8 cellular contexts compared by ENCODE assay signal in the genomic region with DNA sequence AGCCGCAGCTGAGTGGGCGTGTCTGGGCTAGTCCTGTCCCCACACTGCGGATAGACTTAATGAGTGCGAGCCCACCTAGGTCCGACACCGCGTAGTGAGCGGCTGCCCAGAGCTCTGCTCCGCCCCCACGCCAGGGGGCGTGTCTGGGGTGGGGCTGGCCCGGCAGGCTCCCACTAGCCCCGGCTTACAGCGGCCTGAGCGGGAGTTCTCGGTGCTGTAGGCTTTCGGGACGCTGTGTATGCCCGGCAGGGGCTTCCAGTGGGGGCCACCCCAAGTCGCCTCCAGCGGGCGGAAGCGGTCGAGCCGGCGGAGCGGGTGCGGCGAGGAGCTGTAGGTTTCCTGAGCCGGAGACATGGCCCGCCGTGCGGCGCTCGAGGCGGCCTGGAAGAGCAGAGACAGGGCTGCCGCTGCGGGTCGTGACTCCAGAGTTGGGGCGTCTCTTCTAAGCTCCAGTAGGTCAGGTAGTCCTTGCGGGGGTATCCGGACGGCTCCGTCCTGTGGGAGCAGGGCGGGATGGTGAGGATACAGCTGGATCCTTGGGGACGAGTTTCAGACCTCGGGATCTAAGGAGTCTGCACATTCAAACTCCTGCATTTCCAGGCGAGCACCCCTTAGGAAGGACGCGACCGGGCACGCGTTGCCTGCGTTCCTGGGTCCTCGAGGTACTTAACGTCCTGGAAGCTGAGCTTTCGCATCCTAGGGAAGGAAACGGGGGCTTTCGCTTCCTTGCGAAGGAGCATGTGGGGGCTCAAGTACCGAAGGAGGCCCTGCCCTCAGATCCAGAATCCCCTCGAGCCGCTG. TPM values are rescaled to one million over a fixed set of nuclear protein-coding genes. Genes with fewer than 3 reads are reported as not detected.
DNase-seq lines count a peak whose midpoint lies in the region; ATAC-seq and TF ChIP-seq lines count a peak whose summit lies in the region.

No MANE protein-coding gene starts in this region.

- H2BK20ac ChIP-seq in IMR-90 (ENCODE audit: low read depth, low read length): 0 out of 2 replicates have a peak overlapping the region, but pooled peaks have one; percentile 10

- intact Hi-C loops in IMR-90 (cut with micrococcal nuclease): loop anchor here (5.0 kb wide), 1 partner anchor 64 kb away; a partner anchor contains a TSS
- intact Hi-C loops in lower leg skin (cut with DNase I; ENCODE audit: low total_unique reads): no loop called here

- BruUV-seq in IMR-90 (replicated peaks; lab: Mats Ljungman, UMichigan): no TSS peak

- DNase-seq in ELF-1 (ENCODE audit: low read depth, low spot score): peak; percentile 79
- peak; percentile 28 for DNase-seq in IMR-90
- DNase-seq in activated CD4-positive, alpha-beta T cell treated with anti-CD3 and anti-CD28 coated beads for 24 hours (ENCODE audit: low read depth in 2 of 2): peak; percentile 11 to 39
- peak; percentile 55 for DNase-seq in dermis blood vessel endothelial cell
- peak in 1 of 2 donors; percentile 90 for DNase-seq in lower leg skin (ENCODE audit: low spot score in 2 of 2)
- peak; percentile 17 to 19 for DNase-seq in stimulated activated CD8-positive, alpha-beta memory T cell treated with anti-CD3 and anti-CD28 coated beads, Interleukin-15, amount 100 ng/mL, for 4 hours (ENCODE audit: low read depth in 2 of 2)

- H3K4me1 ChIP-seq in IMR-90 (ENCODE audit: control insufficient read depth, insufficient read depth, low read length): peaks cover 2% of the 10 kb centered on the region; the same call in 1 of the 2 replicates

- H3K4ac ChIP-seq in IMR-90 (ENCODE audit: low read depth, low read length): peak overlapping the region; percentile 16; the same call in 1 of the 2 replicates

- no peak overlapping the region for H2AK9ac ChIP-seq in IMR-90 (replicated peaks; ENCODE audit: low read depth, low read length, poor library complexity)

- H2BK5ac ChIP-seq in IMR-90 (ENCODE audit: low read depth, low read length, poor library complexity, severe bottlenecking): no peak overlapping the region

- H3K14ac ChIP-seq in IMR-90 (replicated peaks; ENCODE audit: low read depth, low read length): peak overlapping the region; percentile 68

- no peaks in the 10 kb centered on the region for H3K36me3 ChIP-seq in IMR-90 (ENCODE audit: control insufficient read depth, insufficient read depth, low read length)

- POLR2A ChIA-PET in IMR-90 (lab: Charles Lee; ENCODE audit: unreplicated experiment): no interaction called here

- peaks cover 6% of the 10 kb centered on the region; the same call in 1 of the 2 replicates for H3K27me3 ChIP-seq in IMR-90 (ENCODE audit: control insufficient read depth, insufficient read depth, low read length)

- H3K9me3 ChIP-seq in IMR-90 (ENCODE audit: control insufficient read depth, insufficient read depth, low read length): no peaks in the 10 kb centered on the region

- peak overlapping the region; percentile 88 for H2AFZ ChIP-seq in IMR-90 (replicated peaks; ENCODE audit: low read length, poor library complexity)

- no peaks in the 10 kb centered on the region for H3K9me1 ChIP-seq in IMR-90 (ENCODE audit: insufficient read depth, low read length)

- H3K27ac ChIP-seq in IMR-90 (ENCODE audit: insufficient read depth, low read length): peak overlapping the region; percentile 17; the same call in 1 of the 2 replicates

- peak; percentile 90 for ATAC-seq in IMR-90 (ENCODE audit: low read depth)
- no peak for ATAC-seq in GM18858 (IDR thresholded peaks at IDR 0.05; ENCODE audit: unreplicated experiment)
- no peak for ATAC-seq in HG03565 (IDR thresholded peaks at IDR 0.05; ENCODE audit: unreplicated experiment)

- 0 out of 2 replicates have a peak overlapping the region, but pooled peaks have one; percentile 34 for H2BK120ac ChIP-seq in IMR-90 (ENCODE audit: low read depth, low read length)

- no peak for TF ChIP-seq RAD21 in IMR-90 (IDR thresholded peaks at IDR 0.05; ENCODE audit: low read length)

- in situ Hi-C loops in IMR-90 (cut with MboI; ENCODE audit: low sequenced_read_pairs): no loop called here

- 5% methylated on average over 26 of the region's 63 CpGs; no CpG with 5 or more reads in 1 of the 2 experiments for whole genome bisulfite sequencing in IMR-90 (ENCODE audit: extremely low coverage in 2 of 2, insufficient read length in 1 of 2), 2 experiments
- WGBS in lower leg skin, 2 donors: 0 to 1% methylated on average over 38 to 48 of the region's 63 CpGs

- H4K20me1 ChIP-seq in IMR-90 (ENCODE audit: insufficient read depth, low read length): no peaks in the 10 kb centered on the region

- H4K91ac ChIP-seq in IMR-90 (ENCODE audit: insufficient read depth, low read depth, low read length): no peak overlapping the region; the same call in 1 of the 2 replicates

- peak overlapping the region; percentile 39; the same call in 1 of the 2 replicates for H3K9ac ChIP-seq in IMR-90 (ENCODE audit: low read depth, low read length)

- H3K23ac ChIP-seq in IMR-90 (ENCODE audit: low read depth, low read length): peak overlapping the region; percentile 89

- peak overlapping the region; percentile 8 for H2AK5ac ChIP-seq in IMR-90 (ENCODE audit: low read depth, low read length)

- H4K8ac ChIP-seq in IMR-90 (ENCODE audit: low read depth in 2 of 2, low read length in 2 of 2): peak overlapping the region in 1 of 2 experiments; percentile 60; a peak in 1 of 4 replicates

- no peak for TF ChIP-seq POLR2A in IMR-90 (IDR thresholded peaks at IDR 0.05; ENCODE audit: low read depth, low read length)
- TF ChIP-seq POLR2A in lower leg skin (IDR thresholded peaks at IDR 0.05): no peak

- H3K4me3 ChIP-seq in IMR-90 (ENCODE audit: insufficient read depth, low read depth, low read length): peak overlapping the region; percentile 61
- H3K4me3 ChIP-seq in lower leg skin (ENCODE audit: low read depth, poor library complexity, severe bottlenecking): peak overlapping the region; percentile 17

- H3K4me2 ChIP-seq in IMR-90 (ENCODE audit: low read depth, low read length): peak overlapping the region; percentile 95

- H2BK15ac ChIP-seq in IMR-90 (ENCODE audit: low read depth, low read length): no peak overlapping the region

- H3K56ac ChIP-seq in IMR-90 (ENCODE audit: extremely low read depth, insufficient read depth, low read length): no peak overlapping the region

- CTCF ChIA-PET in IMR-90 (lab: Yijun Ruan, JAX): interaction anchor here (0.8 to 1.0 kb wide), 2 partner anchors 38 to 63 kb away, joined by 3 to 4 read pairs; a partner anchor contains a TSS

- no peak overlapping the region for H4K5ac ChIP-seq in IMR-90 (ENCODE audit: low read depth, low read length)

- TF ChIP-seq CTCF in IMR-90 (conservative IDR thresholded peaks at IDR 0.05; ENCODE audit: low read depth, low read length) (0 out of 2 replicates have a peak, but pooled peaks have one; percentile 22), lower leg skin (IDR thresholded peaks at IDR 0.05) (no peak)

- no peak overlapping the region for H3K18ac ChIP-seq in IMR-90 (ENCODE audit: low read depth, low read length)

- H3K79me1 ChIP-seq in IMR-90 (ENCODE audit: low read depth in 1 of 2, low read length in 2 of 2): peaks cover 0 to 5% of the 10 kb centered on the region in 2 experiments; a peak in 3 of 4 replicates

- dilution Hi-C loops in IMR-90 (cut with HindIII; ENCODE audit: low sequenced_read_pairs, unreplicated experiment): no loop called here

TF ChIP-seq in IMR-90, 13 proteins besides CTCF, POLR2A, EP300 and RAD21:
- TF ChIP-seq FOS (IDR thresholded peaks at IDR 0.05; ENCODE audit: low read depth, low read length): no peak
- TF ChIP-seq MAZ (IDR thresholded peaks at IDR 0.05; ENCODE audit: borderline replicate concordance, low read depth, low read length): peak; percentile 49; the same call in 1 of the 2 replicates
- TF ChIP-seq BHLHE40 (IDR thresholded peaks at IDR 0.05; ENCODE audit: low read depth, low read length): no peak
- peak; percentile 31; the same call in 1 of the 2 replicates for TF ChIP-seq MXI1 (IDR thresholded peaks at IDR 0.05; ENCODE audit: borderline replicate concordance, low read depth, low read length)

RNA-seq across cellular contexts. Expression of a gene that starts 1.2 kb away (rescaled TPM):
- total RNA-seq in IMR-90 (2012; rRNA removed) (not detected in 2 replicates), dermis blood vessel endothelial cell (not detected in 2 replicates), lower leg skin (1 to 10 TPM; 1.0 to 8.8 (median 2.2) TPM)
- polyA plus RNA-seq in IMR-90 (2012; rRNA removed): 1.7 and 1.9 TPM in 2 replicates
- 0.47 and 0.86 TPM in 2 replicates for polyA plus RNA-seq in IMR-90 (2012; cell fraction: cytosol; rRNA removed)
- polyA plus RNA-seq in IMR-90 (2012; cell fraction: nucleus; rRNA removed; ENCODE audit: low replicate concordance): 6.8 and 17.2 TPM in 2 replicates

RNA-seq across cellular contexts. Expression of a gene that starts 7.4 kb away (rescaled TPM):
- not detected in 2 replicates for total RNA-seq in IMR-90 (2012; rRNA removed)
- polyA plus RNA-seq in IMR-90 (2012; rRNA removed): 0.47 and 0.48 TPM in 2 replicates
- 0.11 TPM in 1 of 2 replicates, not detected in the other for polyA plus RNA-seq in IMR-90 (2012; cell fraction: cytosol; rRNA removed)
- polyA plus RNA-seq in IMR-90 (2012; cell fraction: nucleus; rRNA removed; ENCODE audit: low replicate concordance): 0.33 and 1.4 TPM in 2 replicates
- not detected in 2 replicates for total RNA-seq in dermis blood vessel endothelial cell
- not detected for total RNA-seq in lower leg skin

RNA-seq across cellular contexts. Expression of a gene that starts 8.3 kb away (rescaled TPM):
- total RNA-seq in IMR-90 (2012; rRNA removed) (0.18 TPM in 1 of 2 replicates, not detected in the other), dermis blood vessel endothelial cell (not detected in 2 replicates), lower leg skin (10 to 100 TPM in 1 of 4 donors, 1 to 10 TPM in 3; 7.4 to 16.8 (median 8.4) TPM)
- polyA plus RNA-seq in IMR-90 (2012; rRNA removed): 0.09 and 0.11 TPM in 2 replicates
- polyA plus RNA-seq in IMR-90 (2012; cell fraction: cytosol; rRNA removed): 0.40 and 0.54 TPM in 2 replicates
- 0.80 and 1.6 TPM in 2 replicates for polyA plus RNA-seq in IMR-90 (2012; cell fraction: nucleus; rRNA removed; ENCODE audit: low replicate concordance)

RNA-seq across cellular contexts. Expression of a gene that starts 12.7 kb away (rescaled TPM):
- total RNA-seq in IMR-90 (2012; rRNA removed) (not detected in 2 replicates), dermis blood vessel endothelial cell (not detected in 2 replicates), lower leg skin (not detected)
- not detected in 2 replicates for polyA plus RNA-seq in IMR-90 (2012; rRNA removed)
- not detected in 2 replicates for polyA plus RNA-seq in IMR-90 (2012; cell fraction: cytosol; rRNA removed)
- polyA plus RNA-seq in IMR-90 (2012; cell fraction: nucleus; rRNA removed; ENCODE audit: low replicate concordance): 0.27 TPM in 1 of 2 replicates, not detected in the other

RNA-seq across cellular contexts. Expression of a gene that starts 16.2 kb away (rescaled TPM):
- total RNA-seq in IMR-90 (2012; rRNA removed) (not detected in 2 replicates), dermis blood vessel endothelial cell (not detected in 2 replicates), lower leg skin (under 1 TPM in 1 of 4 donors, not detected in 3; 0.06 TPM)
- polyA plus RNA-seq in IMR-90 (2012; rRNA removed): 0.02 TPM in 1 of 2 replicates, not detected in the other
- polyA plus RNA-seq in IMR-90 (2012; cell fraction: cytosol; rRNA removed): not detected in 2 replicates
- not detected in 2 replicates for polyA plus RNA-seq in IMR-90 (2012; cell fraction: nucleus; rRNA removed; ENCODE audit: low replicate concordance)
